7 cellular contexts compared by ENCODE assay signal in genomic region chr14:88323086-88323519, GRCh38. TPM values are rescaled to one million over a fixed set of nuclear protein-coding genes. Genes with fewer than 3 reads are reported as not detected.
DNase-seq lines count a peak whose midpoint lies in the region; ATAC-seq and TF ChIP-seq lines count a peak whose summit lies in the region.

KCNK10 (minus strand) TSS chr14:88323269; CDS start chr14:88322798, 471 bp downstream.

- DNase-seq in GM12865 (ENCODE audit: low read depth), result peak; percentile 13
- peak; percentile 67 for DNase-seq in NCI-H1105 treated with DMSO at 0.1 percent for 48 hours (lab: John Stamatoyannopoulos, UW)
- DNase-seq in epithelial cell of proximal tubule (ENCODE audit: low read depth), result no peak
- no peak for DNase-seq in skeletal muscle cell (ENCODE audit: low read depth)
- DNase-seq in foreskin melanocyte, result no peak
- no peak for DNase-seq in AG08395 (ENCODE audit: low spot score)

- H3K4me3 ChIP-seq in GM12865 (ENCODE audit: low read depth, low read length) (peak within 1 kb of the TSS; percentile 65), epithelial cell of proximal tubule (ENCODE audit: low read depth, low read length) (peak within 1 kb of the TSS; percentile 50), skeletal muscle cell (ENCODE audit: low read depth, low read length) (peak within 1 kb of the TSS; percentile 34)

- ATAC-seq in GM21526 (IDR thresholded peaks at IDR 0.05; ENCODE audit: low FRiP score, unreplicated experiment), result peak; percentile 23

- no peak for TF ChIP-seq CTCF in GM12865 (IDR thresholded peaks at IDR 0.05; ENCODE audit: insufficient read depth, low read depth, low read length, missing control alignments)
- no peak for TF ChIP-seq CTCF in epithelial cell of proximal tubule (conservative IDR thresholded peaks at IDR 0.05; ENCODE audit: low read depth, low read length)

RNA-seq across cellular contexts. Expression of gene KCNK10, which starts in this region (rescaled TPM):
- 4.2 TPM in 1 of 2 replicates, not detected in the other for total RNA-seq in epithelial cell of proximal tubule

Comparison
In these comparisons a context has a peak if more than half of its experiments do, and no peak if none do; other contexts are left out.
1. DNase-seq: peak in GM12865 (single experiment) and NCI-H1105 treated with DMSO at 0.1 percent for 48 hours (single experiment); none in epithelial cell of proximal tubule (single experiment), skeletal muscle cell (single experiment), foreskin melanocyte (single experiment) and AG08395 (single experiment).
2. Peak in every context shown above with its lines, with median percentiles within 50 percentile points of each other: H3K4me3 ChIP-seq.